ENCODE assay signal across 8 cellular contexts in the genomic region with DNA sequence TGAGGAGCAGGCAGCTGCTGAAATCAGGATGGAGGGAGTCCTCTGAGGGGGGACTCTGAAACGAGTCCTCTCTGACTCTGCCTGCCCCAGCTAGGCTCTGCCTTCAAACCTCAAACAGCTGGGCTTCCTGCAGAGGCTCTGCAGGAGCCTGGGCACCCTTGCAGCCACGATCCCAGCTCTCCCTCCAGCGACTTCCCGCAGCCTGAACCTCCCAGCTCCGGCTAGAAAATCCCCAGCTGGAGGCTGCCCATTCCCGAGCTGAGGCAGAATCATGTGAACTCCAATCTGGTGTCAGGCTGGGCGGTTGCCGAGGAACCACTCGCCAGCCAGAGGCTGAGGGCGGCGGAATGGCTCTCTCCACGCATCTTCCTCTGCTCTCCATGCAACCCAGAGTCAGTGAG. TPM values are rescaled to one million over a fixed set of nuclear protein-coding genes. Genes with fewer than 3 reads are reported as not detected.
A peak's percentile ranks its signal among the peaks of the same experiment; 100 is the strongest.
DNase-seq lines count a peak whose midpoint lies in the region; ATAC-seq and TF ChIP-seq lines count a peak whose summit lies in the region.

Gene GPR68, minus strand, starts transcription at position 204 of the 401 bp plus-strand sequence. CDS start 9,654 bp downstream, outside the sequence.

- peak; percentile 84 for DNase-seq in activated CD4-positive, alpha-beta T cell treated with anti-CD3 and anti-CD28 coated beads, Interleukin-2, amount 10 ng/mL, durations not matched to agents 24 days and 14 days
- no peak for DNase-seq in activated CD4-positive, alpha-beta T cell treated with anti-CD3 and anti-CD28 coated beads, Interleukin-2, amount 50 U/mL, for 1 hour
- peak; percentile 84 for DNase-seq in NCI-H69 (lab: John Stamatoyannopoulos, UW)
- DNase-seq in cerebellar nuclear complex (lab: John Stamatoyannopoulos, UW) = peak; percentile 34 to 71
- DNase-seq in left colon = peak; percentile 41 to 46
- no peak for DNase-seq in suprapubic skin (ENCODE audit: low spot score in 2 of 2)

- no peaks in the 10 kb centered on the region for H3K27me3 Mint-ChIP-seq in activated CD4-positive, alpha-beta T cell treated with anti-CD3 and anti-CD28 coated beads, Interleukin-2, amount 10 ng/mL, durations not matched to agents 24 days and 14 days

- H3K36me3 Mint-ChIP-seq in activated CD4-positive, alpha-beta T cell treated with anti-CD3 and anti-CD28 coated beads, Interleukin-2, amount 10 ng/mL, durations not matched to agents 24 days and 14 days (ENCODE audit: low read depth) = peaks cover 34% of the 10 kb centered on the region

- H3K4me3 Mint-ChIP-seq in activated CD4-positive, alpha-beta T cell treated with anti-CD3 and anti-CD28 coated beads, Interleukin-2, amount 10 ng/mL, durations not matched to agents 24 days and 14 days = peak within 1 kb of the TSS; percentile 84

- H3K36me3 ChIP-seq in suprapubic skin = no peaks in the 10 kb centered on the region

- intact Hi-C loops in activated CD4-positive, alpha-beta T cell treated with anti-CD3 and anti-CD28 coated beads, Interleukin-2, amount 10 ng/mL, durations not matched to agents 24 days and 14 days (cut with micrococcal nuclease) = loop anchor here (5.0 kb wide), 2 partner anchors 73 to 173 kb away; partner anchors contain the start of gene CCDC88C
- intact Hi-C loops in left colon (cut with DNase I, micrococcal nuclease) = no loop called here

- peak; percentile 26 for ATAC-seq in left colon
- ATAC-seq in GM18498 (IDR thresholded peaks at IDR 0.05; ENCODE audit: unreplicated experiment) = no peak
- no peak for ATAC-seq in HG02885 (IDR thresholded peaks at IDR 0.05; ENCODE audit: poor library complexity, unreplicated experiment)

- peaks cover 82% of the 10 kb centered on the region for H3K4me1 Mint-ChIP-seq in activated CD4-positive, alpha-beta T cell treated with anti-CD3 and anti-CD28 coated beads, Interleukin-2, amount 10 ng/mL, durations not matched to agents 24 days and 14 days

- peak within 1 kb of the TSS; percentile 29 for H3K4me3 ChIP-seq in suprapubic skin

- WGBS in suprapubic skin = 0% methylated on average over 6 of the region's 12 CpGs

- TF ChIP-seq CTCF in suprapubic skin (IDR thresholded peaks at IDR 0.05) = no peak

- no peaks in the 10 kb centered on the region for H3K9me3 ChIP-seq in suprapubic skin

- peak within 1 kb of the TSS; percentile 91 for H3K27ac Mint-ChIP-seq in activated CD4-positive, alpha-beta T cell treated with anti-CD3 and anti-CD28 coated beads, Interleukin-2, amount 10 ng/mL, durations not matched to agents 24 days and 14 days

- H3K4me1 ChIP-seq in suprapubic skin = peaks cover 29% of the 10 kb centered on the region

- no peak for TF ChIP-seq POLR2A in suprapubic skin (IDR thresholded peaks at IDR 0.05)

- peaks cover 5% of the 10 kb centered on the region for H3K9me3 Mint-ChIP-seq in activated CD4-positive, alpha-beta T cell treated with anti-CD3 and anti-CD28 coated beads, Interleukin-2, amount 10 ng/mL, durations not matched to agents 24 days and 14 days

- TF ChIP-seq EP300 in suprapubic skin (IDR thresholded peaks at IDR 0.05) = no peak

- no peaks in the 10 kb centered on the region for H3K27me3 ChIP-seq in suprapubic skin

- H3K27ac ChIP-seq in suprapubic skin = peak within 1 kb of the TSS; percentile 39

RNA-seq across cellular contexts. Expression of gene GPR68, which starts in this region (rescaled TPM):
- total RNA-seq in activated CD4-positive, alpha-beta T cell treated with anti-CD3 and anti-CD28 coated beads, Interleukin-2, amount 10 ng/mL, durations not matched to agents 24 days and 14 days = 4.6 and 4.9 TPM in 2 replicates
- total RNA-seq in left colon (under 1 TPM; 0.58 to 0.87 TPM), suprapubic skin (1 to 10 TPM in 3 of 4 donors, under 1 TPM in 1; 0.95 to 4.3 (median 1.6) TPM)

Comparison
In these comparisons a context has a peak if more than half of its experiments do, and no peak if none do; other contexts are left out.
1. DNase-seq: peak in activated CD4-positive, alpha-beta T cell treated with anti-CD3 and anti-CD28 coated beads, Interleukin-2, amount 10 ng/mL, durations not matched to agents 24 days and 14 days (single experiment), NCI-H69 (single experiment) and cerebellar nuclear complex (2 of 2); none in activated CD4-positive, alpha-beta T cell treated with anti-CD3 and anti-CD28 coated beads, Interleukin-2, amount 50 U/mL, for 1 hour (single experiment) and suprapubic skin (0 of 2).
2. Peak in DNase-seq and ATAC-seq in left colon; RNA of the gene not detected or under 1 TPM.